Comparison of ENCODE assay signal across 8 cellular contexts in the genomic region with DNA sequence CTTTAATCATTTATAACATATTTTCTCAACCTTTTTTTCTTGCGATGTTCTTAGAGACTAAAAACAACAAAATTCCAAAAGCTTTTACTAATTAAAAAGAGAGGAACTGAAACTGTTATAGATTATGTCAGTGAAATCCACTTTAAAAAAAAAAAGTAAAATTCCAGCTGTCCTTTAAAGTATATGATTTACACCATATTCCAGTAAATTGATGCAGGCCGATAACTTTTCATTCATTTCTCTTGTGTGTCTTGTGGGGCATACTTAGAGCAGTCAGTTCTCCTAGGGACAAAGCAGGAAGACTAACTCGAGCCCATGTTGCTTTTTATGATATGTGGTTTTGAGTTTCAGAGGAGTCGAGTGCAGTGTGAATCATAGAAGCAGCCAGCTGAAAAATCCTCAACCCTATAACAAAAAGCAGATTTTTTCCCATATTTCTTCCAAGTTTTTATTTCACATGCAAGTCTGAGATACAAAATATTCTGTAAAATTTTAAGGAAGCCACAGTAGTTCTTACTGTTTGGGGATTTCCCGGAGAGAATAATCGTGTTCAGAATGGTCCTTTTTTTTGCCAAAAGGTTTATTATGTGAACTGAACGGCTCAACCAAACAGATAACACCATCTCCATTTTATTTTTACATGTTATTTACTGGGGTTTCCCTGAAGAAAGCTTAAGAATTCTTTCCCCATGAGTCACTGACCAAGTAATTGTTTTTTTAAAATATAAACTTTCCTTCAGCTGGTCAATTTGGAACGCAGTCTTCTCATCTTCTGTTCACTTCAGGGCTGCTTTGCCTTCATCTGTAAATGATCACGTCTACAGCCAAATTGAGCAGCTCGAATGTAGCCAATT.
A peak's percentile ranks its signal among the peaks of the same experiment; 100 is the strongest.
DNase-seq lines count a peak whose midpoint lies in the region; ATAC-seq and TF ChIP-seq lines count a peak whose summit lies in the region.

No MANE protein-coding gene starts in this region.

- TF ChIP-seq CTCF in BJ (IDR thresholded peaks at IDR 0.05; ENCODE audit: insufficient read depth, low read depth, low read length) (no peak), GM10248 (IDR thresholded peaks at IDR 0.05; ENCODE audit: control extremely low read depth, extremely low read depth, low read depth, missing control alignments) (no peak)

- peak overlapping the region; percentile 5 for H3K27ac Mint-ChIP-seq in activated naive CD8-positive, alpha-beta T cell treated with anti-CD3 and anti-CD28 coated beads, Interleukin-2, amount 10 ng/mL, durations not matched to agents 7 days and 5 days

- peak; percentile 91 for DNase-seq in BJ (ENCODE audit: low read depth)
- no peak for DNase-seq in activated naive CD8-positive, alpha-beta T cell treated with anti-CD3 and anti-CD28 coated beads, Interleukin-2, amount 10 ng/mL, durations not matched to agents 7 days and 5 days
- peak; percentile 63 for DNase-seq in left kidney (ENCODE audit: low read depth, low spot score)
- DNase-seq in GM10248 (ENCODE audit: extremely low spot score) = no peak
- no peak for DNase-seq in stimulated activated CD4-positive, alpha-beta T cell treated with anti-CD3 and anti-CD28 coated beads, Interleukin-4, amount 100 ng/mL, for 24 hours
- no peak for DNase-seq in activated CD4-positive, alpha-beta T cell treated with anti-CD3 and anti-CD28 coated beads for 48 hours

- peaks cover 13% of the 10 kb centered on the region for H3K4me1 Mint-ChIP-seq in activated naive CD8-positive, alpha-beta T cell treated with anti-CD3 and anti-CD28 coated beads, Interleukin-2, amount 10 ng/mL, durations not matched to agents 7 days and 5 days

- H3K36me3 Mint-ChIP-seq in activated naive CD8-positive, alpha-beta T cell treated with anti-CD3 and anti-CD28 coated beads, Interleukin-2, amount 10 ng/mL, durations not matched to agents 7 days and 5 days = peaks cover 18% of the 10 kb centered on the region

- CTCF ChIA-PET in BJ (lab: Yijun Ruan, JAX) (interaction anchor here (1.0 to 1.7 kb wide), 4 partner anchors 8 to 201 kb away, joined by 3 to 5 read pairs (median 4); no protein-coding TSS in a partner anchor), GM10248 (lab: Yijun Ruan, JAX) (interaction anchor here (1.2 to 3.3 kb wide), 3 partner anchors 12 to 57 kb away, joined by 3 to 14 read pairs (median 3); no protein-coding TSS in a partner anchor)

- no peaks in the 10 kb centered on the region for H3K27me3 Mint-ChIP-seq in activated naive CD8-positive, alpha-beta T cell treated with anti-CD3 and anti-CD28 coated beads, Interleukin-2, amount 10 ng/mL, durations not matched to agents 7 days and 5 days

- POLR2A ChIA-PET in BJ (lab: Charles Lee) = interaction anchor here (0.6 to 1.5 kb wide), 4 partner anchors 16 to 277 kb away, joined by 3 to 10 read pairs (median 4); no protein-coding TSS in a partner anchor
- POLR2A ChIA-PET in activated naive CD8-positive, alpha-beta T cell treated with anti-CD3 and anti-CD28 coated beads, Interleukin-2, amount 10 ng/mL, durations not matched to agents 7 days and 5 days (lab: Charles Lee) = no interaction called here
- POLR2A ChIA-PET in GM10248 (lab: Yijun Ruan, JAX) = interaction anchor here (1.2 kb wide), 1 partner anchor 47 kb away, joined by 3 read pairs; no protein-coding TSS in a partner anchor

- no peaks in the 10 kb centered on the region for H3K36me3 ChIP-seq in BJ (ENCODE audit: control insufficient read depth, insufficient read depth, low read length)

- ATAC-seq in HG03378 (IDR thresholded peaks at IDR 0.05; ENCODE audit: unreplicated experiment) (peak; percentile 23), HG03039 (IDR thresholded peaks at IDR 0.05; ENCODE audit: unreplicated experiment) (no peak)
- no peak for ATAC-seq in activated naive CD8-positive, alpha-beta T cell treated with anti-CD3 and anti-CD28 coated beads, Interleukin-2, amount 10 ng/mL, durations not matched to agents 7 days and 5 days (ENCODE audit: low read depth)

- peaks cover 5% of the 10 kb centered on the region for H3K9me3 Mint-ChIP-seq in activated naive CD8-positive, alpha-beta T cell treated with anti-CD3 and anti-CD28 coated beads, Interleukin-2, amount 10 ng/mL, durations not matched to agents 7 days and 5 days

- peak overlapping the region; percentile 16; the same call in 1 of the 2 replicates for H3K4me3 ChIP-seq in BJ (ENCODE audit: low read depth, low read length)

- no peaks in the 10 kb centered on the region for H3K27me3 ChIP-seq in BJ (ENCODE audit: control insufficient read depth, insufficient read depth, low read length)

- peak overlapping the region; percentile 40 for H3K4me3 Mint-ChIP-seq in activated naive CD8-positive, alpha-beta T cell treated with anti-CD3 and anti-CD28 coated beads, Interleukin-2, amount 10 ng/mL, durations not matched to agents 7 days and 5 days

Comparison
In these comparisons a context has a peak if more than half of its experiments do, and no peak if none do; other contexts are left out.
1. DNase-seq: peak in BJ (single experiment) and left kidney (single experiment); none in activated naive CD8-positive, alpha-beta T cell treated with anti-CD3 and anti-CD28 coated beads, Interleukin-2, amount 10 ng/mL, durations not matched to agents 7 days and 5 days (single experiment), GM10248 (single experiment), stimulated activated CD4-positive, alpha-beta T cell treated with anti-CD3 and anti-CD28 coated beads, Interleukin-4, amount 100 ng/mL, for 24 hours (single experiment) and activated CD4-positive, alpha-beta T cell treated with anti-CD3 and anti-CD28 coated beads for 48 hours (single experiment).